In the genomic region with DNA sequence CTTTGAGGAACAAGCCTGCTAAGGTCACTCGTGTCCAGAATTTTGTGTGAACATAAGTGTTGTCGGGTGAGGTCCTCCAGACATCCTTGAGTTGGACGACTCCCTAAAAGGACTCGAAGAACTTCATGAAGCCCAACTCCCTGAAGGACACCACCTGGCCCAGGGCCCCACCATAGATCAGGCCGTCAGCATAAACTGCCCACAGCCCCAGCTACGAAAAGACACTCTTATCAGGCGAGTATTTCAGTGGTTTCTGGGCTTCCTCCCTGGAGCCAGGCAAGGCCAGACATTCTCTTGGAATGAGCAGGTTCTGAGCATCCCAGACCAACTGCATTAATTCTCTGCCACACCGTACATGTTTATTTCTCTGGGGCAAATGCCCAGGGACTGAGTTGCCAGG, we compare ENCODE assay signal across 22 cellular contexts.
DNase-seq lines count a peak whose midpoint lies in the region; ATAC-seq and TF ChIP-seq lines count a peak whose summit lies in the region.
"Had no signal": no experiment of that assay in that cellular context is flagged by ENCODE, and none has a peak within 500 bp of the region (broad histone marks: within the 10 kb centered on the region; RNA-seq: fewer than 3 reads in every experiment).

No MANE protein-coding gene starts in this region.

- no peaks in the 10 kb centered on the region for H3K27me3 ChIP-seq in CD8-positive, alpha-beta T cell (ENCODE audit: insufficient read depth, low read length)
- H3K27me3 ChIP-seq in stomach (peaks cover 0 to 13% (median 0%) of the 10 kb centered on the region in 3 donors), Karpas-422 (ENCODE audit: low read length) (no peaks in the 10 kb centered on the region)
- H3K27me3 ChIP-seq: BE2C; BLaER1 treated with 17β-estradiol and CSF1 and Interleukin-3, amounts not matched to agents 10 nM and 100 nM had no signal

- H3K4me1 Mint-ChIP-seq in CD8-positive, alpha-beta T cell (ENCODE audit: low read depth): peaks cover 17% of the 10 kb centered on the region
- H3K4me1 Mint-ChIP-seq in chondrocyte (ENCODE audit: low read depth) (no peaks in the 10 kb centered on the region), nephron (peaks cover 43% of the 10 kb centered on the region)
- H3K4me1 Mint-ChIP-seq: CD14-positive monocyte had no signal

- no peak for ATAC-seq in CD8-positive, alpha-beta T cell
- no peak for ATAC-seq in HG03457 (IDR thresholded peaks at IDR 0.05; ENCODE audit: unreplicated experiment)
- ATAC-seq: A549 had no signal

- POLR2A ChIA-PET in CD8-positive, alpha-beta T cell (lab: Charles Lee): no interaction called here
- POLR2A ChIA-PET in HEK293T (lab: Yijun Ruan, JAX): no interaction called here

- no peak overlapping the region for H3K4me3 Mint-ChIP-seq in CD8-positive, alpha-beta T cell
- H3K4me3 Mint-ChIP-seq in chondrocyte (ENCODE audit: unreplicated experiment) (no peak overlapping the region), nephron (no peak overlapping the region)
- H3K4me3 Mint-ChIP-seq: CD14-positive monocyte; CD4-positive, alpha-beta T cell had no signal

- H3K27ac ChIP-seq in CD8-positive, alpha-beta T cell (ENCODE audit: low read depth, low read length): no peak overlapping the region
- H3K27ac ChIP-seq in stomach (no peak overlapping the region), Karpas-422 (ENCODE audit: low read length) (no peak overlapping the region)
- H3K27ac ChIP-seq: A549; BLaER1 treated with 17β-estradiol and CSF1 and Interleukin-3, amounts not matched to agents 10 nM and 100 nM; GM23248 had no signal

- no peak overlapping the region for H3K4me3 ChIP-seq in CD8-positive, alpha-beta T cell (ENCODE audit: low read depth, low read length)
- no peak overlapping the region for H3K4me3 ChIP-seq in stomach
- H3K4me3 ChIP-seq in Karpas-422 (ENCODE audit: low read length): no peak overlapping the region
- H3K4me3 ChIP-seq: A549; BLaER1 treated with 17β-estradiol and CSF1 and Interleukin-3, amounts not matched to agents 10 nM and 100 nM; GM23248 had no signal

- H3K27me3 Mint-ChIP-seq in CD8-positive, alpha-beta T cell (ENCODE audit: low read depth): no peaks in the 10 kb centered on the region
- peaks cover 3% of the 10 kb centered on the region for H3K27me3 Mint-ChIP-seq in chondrocyte (ENCODE audit: low read depth)
- no peaks in the 10 kb centered on the region for H3K27me3 Mint-ChIP-seq in nephron (ENCODE audit: low read depth)
- H3K27me3 Mint-ChIP-seq: CD4-positive, alpha-beta T cell had no signal

- H3K36me3 Mint-ChIP-seq in CD8-positive, alpha-beta T cell: no peaks in the 10 kb centered on the region
- H3K36me3 Mint-ChIP-seq in chondrocyte (ENCODE audit: low read depth) (no peaks in the 10 kb centered on the region), nephron (ENCODE audit: low read depth) (no peaks in the 10 kb centered on the region)
- H3K36me3 Mint-ChIP-seq: CD14-positive monocyte had no signal

- H3K4me1 ChIP-seq in CD8-positive, alpha-beta T cell (ENCODE audit: insufficient read depth, low read length): peaks cover 13% of the 10 kb centered on the region
- H3K4me1 ChIP-seq in stomach (no peaks in the 10 kb centered on the region), Karpas-422 (ENCODE audit: low read length) (peaks cover 11% of the 10 kb centered on the region)
- H3K4me1 ChIP-seq: A549, BE2C had no signal

- no peaks in the 10 kb centered on the region for H3K9me2 ChIP-seq in Karpas-422 (replicated peaks; ENCODE audit: insufficient read depth, low read length)

- H3K9me3 ChIP-seq in CD8-positive, alpha-beta T cell (ENCODE audit: low read length): no peaks in the 10 kb centered on the region
- H3K9me3 ChIP-seq in stomach: no peaks in the 10 kb centered on the region
- H3K9me3 ChIP-seq in Karpas-422 (ENCODE audit: low read length): no peaks in the 10 kb centered on the region
- H3K9me3 ChIP-seq: A549; BE2C; BLaER1 treated with 17β-estradiol and CSF1 and Interleukin-3, amounts not matched to agents 10 nM and 100 nM had no signal

- H3K36me3 ChIP-seq in CD8-positive, alpha-beta T cell (ENCODE audit: insufficient read depth, low read length): no peaks in the 10 kb centered on the region
- H3K36me3 ChIP-seq in stomach: no peaks in the 10 kb centered on the region
- H3K36me3 ChIP-seq in Karpas-422 (ENCODE audit: insufficient read depth, low read length): no peaks in the 10 kb centered on the region
- H3K36me3 ChIP-seq: BE2C; BLaER1 treated with 17β-estradiol and CSF1 and Interleukin-3, amounts not matched to agents 10 nM and 100 nM had no signal

- intact Hi-C loops in CD8-positive, alpha-beta T cell (cut with DNase I, micrococcal nuclease): loop anchor here in 1 of 2 experiments (10.0 kb wide), 1 partner anchor 125 kb away; no protein-coding TSS in a partner anchor
- intact Hi-C loops in stomach (cut with DNase I; ENCODE audit: low total_unique reads): no loop called here

- no peak for TF ChIP-seq CTCF in CD8-positive, alpha-beta T cell (IDR thresholded peaks at IDR 0.05)
- TF ChIP-seq CTCF in chondrocyte (IDR thresholded peaks at IDR 0.05) (no peak), nephron (IDR thresholded peaks at IDR 0.05; ENCODE audit: unreplicated experiment in 3 of 3) (no peak), stomach (IDR thresholded peaks at IDR 0.05) (no peak)

- no peak for TF ChIP-seq EP300 in stomach (IDR thresholded peaks at IDR 0.05)

- H4K20me1 ChIP-seq in Karpas-422 (ENCODE audit: insufficient read depth, low read depth, low read length): no peaks in the 10 kb centered on the region
- H4K20me1 ChIP-seq: BLaER1 treated with 17β-estradiol and CSF1 and Interleukin-3, amounts not matched to agents 10 nM and 100 nM had no signal

- no peaks in the 10 kb centered on the region for H3K9me3 Mint-ChIP-seq in CD8-positive, alpha-beta T cell
- H3K9me3 Mint-ChIP-seq in chondrocyte (ENCODE audit: low read depth) (peaks cover 6% of the 10 kb centered on the region), nephron (no peaks in the 10 kb centered on the region)
- H3K9me3 Mint-ChIP-seq: CD14-positive monocyte; CD4-positive, alpha-beta T cell had no signal

- TF ChIP-seq POLR2A in stomach (IDR thresholded peaks at IDR 0.05): no peak

- 68 to 76% (median 73%) methylated on average over 8 of the region's 8 CpGs for WGBS in stomach, 5 donors

- DNase-seq in CD8-positive, alpha-beta T cell: no peak
- DNase-seq in chondrocyte (ENCODE audit: low spot score) (peak; percentile 59), stomach (peak; percentile 5), Karpas-422 (no peak), HEK293T (ENCODE audit: extremely low spot score) (no peak)
- DNase-seq: 8988T; ACHN; AML-193; BE2C; Calu3; CD4-positive, alpha-beta T cell; COR-L47; DMS53; DND-41; GM23248; H7; HCEC 1CT had no signal

- H3K27ac Mint-ChIP-seq in CD8-positive, alpha-beta T cell: peak overlapping the region; percentile 62
- H3K27ac Mint-ChIP-seq in chondrocyte (ENCODE audit: unreplicated experiment) (no peak overlapping the region), nephron (peak overlapping the region in 2 of 3 experiments; percentile 63 to 80)
- H3K27ac Mint-ChIP-seq: CD14-positive monocyte; CD4-positive, alpha-beta T cell had no signal

- no peak overlapping the region for H2AFZ ChIP-seq in Karpas-422 (ENCODE audit: low read length)
- H2AFZ ChIP-seq: GM23248 had no signal

- no peak overlapping the region for H3K9ac ChIP-seq in Karpas-422 (ENCODE audit: low read length)
- H3K9ac ChIP-seq: BLaER1 treated with 17β-estradiol and CSF1 and Interleukin-3, amounts not matched to agents 10 nM and 100 nM; GM23248 had no signal

- no peak overlapping the region for H3K4me2 ChIP-seq in Karpas-422 (ENCODE audit: low read depth, low read length, poor library complexity, severe bottlenecking)
- H3K4me2 ChIP-seq: A549 had no signal

- no peaks in the 10 kb centered on the region for H3K79me2 ChIP-seq in Karpas-422 (ENCODE audit: low read length)

- CTCF ChIA-PET in CD8-positive, alpha-beta T cell (lab: Charles Lee): no interaction called here
- CTCF ChIA-PET in HEK293T (lab: Yijun Ruan, JAX): no interaction called here

TF ChIP-seq in HEK293T, 16 proteins besides CTCF, POLR2A, EP300 and RAD21:
- TF ChIP-seq TARDBP (IDR thresholded peaks at IDR 0.05) (no peak), CTBP1 (IDR thresholded peaks at IDR 0.05; ENCODE audit: borderline replicate concordance) (no peak), FOXA1 (IDR thresholded peaks at IDR 0.05) (no peak)
TF ChIP-seq in HEK293T: peak in this region for 0.

Comparison
In these comparisons a context has a peak if more than half of its experiments do, and no peak if none do; other contexts are left out.
1. DNase-seq: peak in chondrocyte (single experiment) and stomach (single experiment); none in CD8-positive, alpha-beta T cell (0 of 7), Karpas-422 (single experiment) and HEK293T (single experiment).